ENCODE assay signal across 29 cellular contexts in the genomic region with DNA sequence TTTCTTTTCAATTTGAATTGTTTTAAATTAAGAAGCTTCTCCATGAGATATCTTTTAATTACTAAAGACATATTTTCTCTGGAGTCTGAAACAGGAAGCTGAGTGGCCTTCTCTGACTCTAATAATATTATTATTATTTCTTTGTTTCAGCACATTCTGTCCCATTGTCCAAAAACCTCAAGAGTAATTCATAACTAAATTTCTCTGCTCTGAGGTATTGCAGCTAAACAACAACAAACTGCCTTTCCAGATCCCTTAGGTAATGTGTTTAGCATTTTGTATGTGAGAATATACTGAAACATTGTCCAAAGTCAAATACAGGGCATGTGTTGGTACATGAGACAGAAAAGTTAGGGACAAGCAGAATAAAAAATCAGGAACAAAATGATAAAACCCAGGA.
"Had no signal": no experiment of that assay in that cellular context is flagged by ENCODE, and none has a peak within 500 bp of the region (broad histone marks: within the 10 kb centered on the region; RNA-seq: fewer than 3 reads in every experiment).

No MANE protein-coding gene starts in this region.

- H3K9me3 Mint-ChIP-seq: stimulated activated effector memory CD8-positive, alpha-beta T cell treated with anti-CD3 and anti-CD28 coated beads, Interleukin-12 subunit alpha, Interleukin-12 subunit beta, amount 100 ng/mL, for 72 hours; stimulated activated naive CD8-positive, alpha-beta T cell treated with anti-CD3 and anti-CD28 coated beads, Interleukin-15, amount 100 ng/mL, for 72 hours; stimulated activated naive CD8-positive, alpha-beta T cell treated with anti-CD3 and anti-CD28 coated beads, Interleukin-15, Interleukin-2, amounts not matched to agents 100 ng/mL and 50 ng/mL, for 24 hours; type B pancreatic cell had no signal

- ATAC-seq: stimulated activated memory B cell treated with anti-CD40 and anti-IgM and Interleukin-4, amounts not matched to agents 10 μg/mL and 1 μg/mL and 100 μg/mL, for 72 hours; stimulated activated naive B cell treated with anti-CD40 and anti-IgM and Interleukin-4, amounts not matched to agents 10 μg/mL and 1 μg/mL and 100 μg/mL, for 72 hours; stimulated activated naive CD8-positive, alpha-beta T cell treated with anti-CD3 and anti-CD28 coated beads, Interleukin-15, amount 100 ng/mL, for 72 hours; stimulated activated naive CD8-positive, alpha-beta T cell treated with anti-CD3 and anti-CD28 coated beads, Interleukin-15, Interleukin-2, amounts not matched to agents 100 U/mL and 50 U/mL, for 24 hours; upper lobe of right lung had no signal

- H3K27ac Mint-ChIP-seq: stimulated activated effector memory CD8-positive, alpha-beta T cell treated with anti-CD3 and anti-CD28 coated beads, Interleukin-12 subunit alpha, Interleukin-12 subunit beta, amount 100 ng/mL, for 72 hours; stimulated activated memory B cell treated with anti-CD40 and anti-IgM and Interleukin-4, amounts not matched to agents 10 μg/mL and 1 μg/mL and 100 μg/mL, for 72 hours; stimulated activated naive B cell treated with anti-CD40 and anti-IgM and Interleukin-4, amounts not matched to agents 10 μg/mL and 1 μg/mL and 100 μg/mL, for 72 hours; stimulated activated naive CD8-positive, alpha-beta T cell treated with anti-CD3 and anti-CD28 coated beads, Interleukin-15, amount 100 ng/mL, for 72 hours; stimulated activated naive CD8-positive, alpha-beta T cell treated with anti-CD3 and anti-CD28 coated beads, Interleukin-15, Interleukin-2, amounts not matched to agents 100 ng/mL and 50 ng/mL, for 24 hours; type B pancreatic cell had no signal

- H3K36me3 ChIP-seq: stomach, suprapubic skin, thoracic aorta, thyroid gland, tibial artery, tibial nerve, transverse colon, upper lobe of left lung, upper lobe of right lung, uterus, vagina had no signal

- H3K27me3 Mint-ChIP-seq: stimulated activated memory B cell treated with anti-CD40 and anti-IgM and Interleukin-4, amounts not matched to agents 10 μg/mL and 1 μg/mL and 100 μg/mL, for 72 hours; stimulated activated naive B cell treated with anti-CD40 and anti-IgM and Interleukin-4, amounts not matched to agents 10 μg/mL and 1 μg/mL and 100 μg/mL, for 72 hours; stimulated activated naive CD8-positive, alpha-beta T cell treated with anti-CD3 and anti-CD28 coated beads, Interleukin-15, amount 100 ng/mL, for 72 hours; stimulated activated naive CD8-positive, alpha-beta T cell treated with anti-CD3 and anti-CD28 coated beads, Interleukin-15, Interleukin-2, amounts not matched to agents 100 ng/mL and 50 ng/mL, for 24 hours; type B pancreatic cell had no signal

- H3K4me1 ChIP-seq: stomach, testis, thyroid gland, tibial artery, transverse colon, upper lobe of left lung, upper lobe of right lung, uterus had no signal

- H3K4me3 ChIP-seq: stomach, suprapubic skin, testis, thoracic aorta, thyroid gland, tibial artery, tibial nerve, transverse colon, upper lobe of left lung, upper lobe of right lung, uterus, vagina had no signal

- FAIRE-seq: urothelium cell line had no signal

- DNase-seq: stimulated activated CD4-positive, alpha-beta T cell treated with anti-CD3 and anti-CD28 coated beads, Interleukin-2, amount 100 ng/mL, for 48 hours; stimulated activated CD4-positive, alpha-beta T cell treated with anti-CD3 and anti-CD28 coated beads, Interleukin-4, amount 100 ng/mL, for 1 hour; stimulated activated CD4-positive, alpha-beta T cell treated with anti-CD3 and anti-CD28 coated beads, Interleukin-4, amount 100 ng/mL, for 24 hours; stimulated activated CD4-positive, alpha-beta T cell treated with anti-CD3 and anti-CD28 coated beads, Interleukin-4, amount 100 ng/mL, for 4 hours; stimulated activated CD8-positive, alpha-beta memory T cell treated with anti-CD3 and anti-CD28 coated beads, Interleukin-4, amount 100 ng/mL, for 48 hours; stimulated activated naive B cell treated with anti-CD40 and anti-IgM and Interleukin-4, amounts not matched to agents 10 μg/mL and 1 μg/mL and 100 μg/mL, for 72 hours; stimulated activated naive CD4-positive, alpha-beta T cell; stimulated activated naive CD4-positive, alpha-beta T cell treated with Interleukin-2 at 50 U/mL for 16 hours; stimulated activated naive CD8-positive, alpha-beta T cell treated with anti-CD3 and anti-CD28 coated beads, Interleukin-15, amount 100 ng/mL, for 72 hours; stimulated activated naive CD8-positive, alpha-beta T cell treated with anti-CD3 and anti-CD28 coated beads, Interleukin-15, Interleukin-2, amounts not matched to agents 100 U/mL and 50 U/mL, for 24 hours; stomach; substantia nigra; testis; thyroid gland; tibial artery; transverse colon; trophoblast cell; upper lobe of left lung; upper lobe of right lung; uterus had no signal

- H3K4me1 Mint-ChIP-seq: stimulated activated effector memory CD8-positive, alpha-beta T cell treated with anti-CD3 and anti-CD28 coated beads, Interleukin-12 subunit alpha, Interleukin-12 subunit beta, amount 100 ng/mL, for 72 hours; stimulated activated memory B cell treated with anti-CD40 and anti-IgM and Interleukin-4, amounts not matched to agents 10 μg/mL and 1 μg/mL and 100 μg/mL, for 72 hours; stimulated activated naive B cell treated with anti-CD40 and anti-IgM and Interleukin-4, amounts not matched to agents 10 μg/mL and 1 μg/mL and 100 μg/mL, for 72 hours; stimulated activated naive CD8-positive, alpha-beta T cell treated with anti-CD3 and anti-CD28 coated beads, Interleukin-15, amount 100 ng/mL, for 72 hours had no signal

- H3K36me3 Mint-ChIP-seq: stimulated activated effector memory CD8-positive, alpha-beta T cell treated with anti-CD3 and anti-CD28 coated beads, Interleukin-12 subunit alpha, Interleukin-12 subunit beta, amount 100 ng/mL, for 72 hours; stimulated activated memory B cell treated with anti-CD40 and anti-IgM and Interleukin-4, amounts not matched to agents 10 μg/mL and 1 μg/mL and 100 μg/mL, for 72 hours; stimulated activated naive B cell treated with anti-CD40 and anti-IgM and Interleukin-4, amounts not matched to agents 10 μg/mL and 1 μg/mL and 100 μg/mL, for 72 hours had no signal

- H3K9me3 ChIP-seq: stomach, suprapubic skin, testis, thoracic aorta, thyroid gland, tibial artery, tibial nerve, transverse colon, upper lobe of left lung, upper lobe of right lung, uterus, vagina had no signal

- H3K27ac ChIP-seq: stomach, suprapubic skin, testis, thoracic aorta, thyroid gland, tibial artery, tibial nerve, transverse colon, upper lobe of left lung, upper lobe of right lung, uterus, vagina had no signal

- H3K27me3 ChIP-seq: stomach, suprapubic skin, testis, thyroid gland, tibial artery, tibial nerve, transverse colon, upper lobe of left lung, upper lobe of right lung, uterus, vagina had no signal

- H3K4me3 Mint-ChIP-seq: stimulated activated effector memory CD8-positive, alpha-beta T cell treated with anti-CD3 and anti-CD28 coated beads, Interleukin-12 subunit alpha, Interleukin-12 subunit beta, amount 100 ng/mL, for 72 hours; stimulated activated memory B cell treated with anti-CD40 and anti-IgM and Interleukin-4, amounts not matched to agents 10 μg/mL and 1 μg/mL and 100 μg/mL, for 72 hours; stimulated activated naive B cell treated with anti-CD40 and anti-IgM and Interleukin-4, amounts not matched to agents 10 μg/mL and 1 μg/mL and 100 μg/mL, for 72 hours; stimulated activated naive CD8-positive, alpha-beta T cell treated with anti-CD3 and anti-CD28 coated beads, Interleukin-15, amount 100 ng/mL, for 72 hours; stimulated activated naive CD8-positive, alpha-beta T cell treated with anti-CD3 and anti-CD28 coated beads, Interleukin-15, Interleukin-2, amounts not matched to agents 100 ng/mL and 50 ng/mL, for 24 hours; type B pancreatic cell had no signal
